Comparison of ENCODE assay signal across 9 cellular contexts in the genomic region with DNA sequence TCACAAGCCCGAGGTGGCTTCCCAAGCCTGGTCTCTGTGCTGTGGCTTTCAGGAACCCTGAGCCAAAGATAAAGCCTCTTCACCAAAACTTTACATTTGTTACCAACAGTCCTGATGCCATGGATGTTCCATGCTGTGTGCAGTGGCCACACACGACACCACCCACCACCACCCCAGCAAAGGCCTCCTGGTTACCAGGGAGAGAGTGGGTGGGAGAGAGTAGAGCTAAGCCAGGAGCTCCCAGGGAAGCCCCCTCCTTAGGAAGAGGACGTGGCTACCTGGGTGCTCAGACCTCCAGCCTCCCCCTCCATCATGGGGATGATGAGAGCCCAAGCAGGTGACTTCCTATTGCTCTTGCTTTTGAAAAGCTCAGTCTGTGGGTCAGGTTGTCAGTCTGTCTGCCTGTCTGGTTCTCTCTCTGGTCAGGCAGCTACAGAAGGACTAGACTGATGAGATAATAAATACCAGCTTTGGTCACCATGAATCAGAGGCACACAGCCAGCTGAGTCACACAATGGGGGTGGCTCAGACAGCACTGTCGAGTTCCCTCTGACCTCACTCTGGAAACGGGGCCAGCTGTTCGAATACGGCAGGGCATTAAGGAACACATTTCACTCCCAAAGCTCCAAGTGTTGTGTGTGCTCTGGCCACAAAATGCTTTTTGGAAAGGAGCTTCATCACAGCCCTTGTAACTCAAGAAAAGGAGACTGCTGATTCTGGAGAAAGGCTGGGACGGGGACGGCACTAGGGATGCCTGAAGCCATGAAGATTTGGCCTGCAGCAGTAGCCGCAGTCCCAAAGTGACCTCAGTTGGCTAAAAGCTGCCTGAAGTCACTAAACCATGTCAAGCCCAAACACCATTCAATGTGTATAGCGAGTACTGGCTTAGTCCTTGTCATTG.
DNase-seq lines count a peak whose midpoint lies in the region; ATAC-seq, FAIRE-seq and TF ChIP-seq lines count a peak whose summit lies in the region.
"Had no signal": no experiment of that assay in that cellular context is flagged by ENCODE, and none has a peak within 500 bp of the region (broad histone marks: within the 10 kb centered on the region; RNA-seq: fewer than 3 reads in every experiment).

No MANE protein-coding gene starts in this region.

- H3K79me2 ChIP-seq in keratinocyte (ENCODE audit: control insufficient read depth, insufficient read depth, low read length): no peaks in the 10 kb centered on the region

- H3K27ac ChIP-seq in keratinocyte (ENCODE audit: control insufficient read depth, insufficient read depth, low read length): peak overlapping the region; percentile 83
- H3K27ac ChIP-seq in testis: no peak overlapping the region

- H3K4me1 ChIP-seq in keratinocyte (ENCODE audit: control insufficient read depth, extremely low read depth, insufficient read depth, low read length): peaks cover 44% of the 10 kb centered on the region
- H3K4me1 ChIP-seq in testis: no peaks in the 10 kb centered on the region

- no peaks in the 10 kb centered on the region for H3K9me1 ChIP-seq in keratinocyte (ENCODE audit: control insufficient read depth, extremely low read depth, insufficient read depth, low read length)

- H3K4me3 ChIP-seq in keratinocyte (ENCODE audit: control insufficient read depth in 2 of 3, extremely low read depth in 1 of 3, insufficient read depth in 2 of 3, low read depth in 1 of 3, low read length in 3 of 3): peak overlapping the region in 1 of 3 experiments; percentile 9
- H3K4me3 ChIP-seq in testis: no peak overlapping the region

- H3K36me3 Mint-ChIP-seq in MCF 10A (ENCODE audit: insufficient read depth, unreplicated experiment) (peaks cover 15% of the 10 kb centered on the region), WTC11 (no peaks in the 10 kb centered on the region; the same call in 1 of the 2 replicates)

- H3K9me3 ChIP-seq in keratinocyte (ENCODE audit: control insufficient read depth, low read depth, low read length) (no peaks in the 10 kb centered on the region), testis (no peaks in the 10 kb centered on the region)

- H3K27me3 ChIP-seq in keratinocyte (ENCODE audit: control insufficient read depth, extremely low read depth, insufficient read depth, low read length) (no peaks in the 10 kb centered on the region), testis (no peaks in the 10 kb centered on the region)

- TF ChIP-seq CTCF in MCF 10A (IDR thresholded peaks at IDR 0.05; ENCODE audit: unreplicated experiment): no peak
- no peak for TF ChIP-seq CTCF in keratinocyte (optimal IDR thresholded peaks at IDR 0.05 in 1 of 3, IDR thresholded peaks at IDR 0.05 in 1 of 3, conservative IDR thresholded peaks at IDR 0.05 in 1 of 3; ENCODE audit: extremely low read depth in 1 of 3, insufficient read depth in 2 of 3, low read length in 3 of 3)
- TF ChIP-seq CTCF in testis (IDR thresholded peaks at IDR 0.05): no peak
- TF ChIP-seq CTCF in WTC11 (IDR thresholded peaks at IDR 0.05): no peak

- dilution Hi-C loops in keratinocyte (cut with MboI; ENCODE audit: extremely low pct_ligation_motif_present, low sequenced_read_pairs): no loop called here

- POLR2A ChIA-PET in MCF 10A (lab: Yijun Ruan, JAX): no interaction called here
- POLR2A ChIA-PET in WTC11 (lab: Charles Lee): no interaction called here

- H3K27me3 Mint-ChIP-seq in MCF 10A (ENCODE audit: insufficient read depth, unreplicated experiment) (no peaks in the 10 kb centered on the region), WTC11 (ENCODE audit: low read depth) (no peaks in the 10 kb centered on the region; the same call in 1 of the 2 replicates)

- H3K9ac ChIP-seq in keratinocyte (ENCODE audit: control insufficient read depth, extremely low read depth, insufficient read depth, low read length): peak overlapping the region; percentile 50

- H3K4me1 Mint-ChIP-seq in MCF 10A (ENCODE audit: insufficient read depth, unreplicated experiment) (peaks cover 22% of the 10 kb centered on the region), WTC11 (peaks cover 11% of the 10 kb centered on the region)

- H3K27ac Mint-ChIP-seq in MCF 10A (ENCODE audit: low read depth, unreplicated experiment) (peak overlapping the region; percentile 75), WTC11 (no peak overlapping the region; the same call in 1 of the 2 replicates)

- H4K20me1 ChIP-seq in keratinocyte (ENCODE audit: control insufficient read depth, extremely low read depth, insufficient read depth, low read length): no peaks in the 10 kb centered on the region

- no TSS peak for BruUV-seq in MCF 10A (replicated peaks; lab: Mats Ljungman, UMichigan)

- H3K4me3 Mint-ChIP-seq in MCF 10A (ENCODE audit: unreplicated experiment) (no peak overlapping the region), WTC11 (no peak overlapping the region)

- WGBS in testis, 2 donors: 51 to 58% methylated on average over 8 to 11 of the region's 11 CpGs

- TF ChIP-seq POLR2A in testis (IDR thresholded peaks at IDR 0.05) (no peak), GM18505 (IDR thresholded peaks at IDR 0.05; ENCODE audit: borderline replicate concordance, extremely low read depth, insufficient read depth, insufficient read length) (no peak)

- H3K9me3 Mint-ChIP-seq in MCF 10A (ENCODE audit: unreplicated experiment) (no peaks in the 10 kb centered on the region), WTC11 (peaks cover 6% of the 10 kb centered on the region)
- H3K9me3 Mint-ChIP-seq: neural crest cell had no signal

- H3K36me3 ChIP-seq in keratinocyte (ENCODE audit: control insufficient read depth in 2 of 2, extremely low read depth in 1 of 2, insufficient read depth in 2 of 2, low read length in 2 of 2) (no peaks in the 10 kb centered on the region), testis (ENCODE audit: low read depth, missing control alignments) (no peaks in the 10 kb centered on the region)

- intact Hi-C loops in MCF 10A (cut with micrococcal nuclease): no loop called here
- intact Hi-C loops in testis (cut with DNase I; ENCODE audit: low total_unique reads): no loop called here

- peak; percentile 97 for DNase-seq in HT1080 (ENCODE audit: low read depth)
- peak; percentile 95 for DNase-seq in MCF 10A (ENCODE audit: unreplicated experiment)
- peak; percentile 96 for DNase-seq in keratinocyte (ENCODE audit: low read depth, low spot score)
- DNase-seq in testis: peak; percentile 58
- DNase-seq in NCI-H446 treated with DMSO at 0.1 percent for 48 hours (lab: John Stamatoyannopoulos, UW): no peak
- DNase-seq in WTC11 (ENCODE audit: low spot score): no peak

- peak; percentile 98 for FAIRE-seq in keratinocyte (lab: Jason Lieb, UNC)

- H3K4me2 ChIP-seq in keratinocyte (ENCODE audit: control insufficient read depth, extremely low read depth, insufficient read depth, low read depth, low read length): peak overlapping the region; percentile 50

- ATAC-seq in GM18505 (IDR thresholded peaks at IDR 0.05; ENCODE audit: unreplicated experiment) (no peak), WTC11 (no peak), HG03571 (IDR thresholded peaks at IDR 0.05; ENCODE audit: unreplicated experiment) (no peak)

- peak overlapping the region; percentile 72 for H2AFZ ChIP-seq in keratinocyte (ENCODE audit: control insufficient read depth, low read length)

- CTCF ChIA-PET in MCF 10A (lab: Yijun Ruan, JAX) (interaction anchor here (0.5 to 1.1 kb wide), 2 partner anchors 82 to 1024 kb away, joined by 3 read pairs; no protein-coding TSS in a partner anchor), WTC11 (lab: Charles Lee) (no interaction called here)

TF ChIP-seq in WTC11, 78 proteins besides CTCF, POLR2A, EP300 and RAD21:
- TF ChIP-seq NFE2L1 (CRISPR knock-in tag; IDR thresholded peaks at IDR 0.05) (no peak), SMAD3 (CRISPR knock-in tag; IDR thresholded peaks at IDR 0.05; ENCODE audit: borderline replicate concordance) (no peak), ZNF423 (CRISPR knock-in tag; IDR thresholded peaks at IDR 0.05) (no peak), SMAD4 (CRISPR knock-in tag; IDR thresholded peaks at IDR 0.05) (no peak), SOX15 (CRISPR knock-in tag; IDR thresholded peaks at IDR 0.05) (no peak)
- TF ChIP-seq, protein P1, sequence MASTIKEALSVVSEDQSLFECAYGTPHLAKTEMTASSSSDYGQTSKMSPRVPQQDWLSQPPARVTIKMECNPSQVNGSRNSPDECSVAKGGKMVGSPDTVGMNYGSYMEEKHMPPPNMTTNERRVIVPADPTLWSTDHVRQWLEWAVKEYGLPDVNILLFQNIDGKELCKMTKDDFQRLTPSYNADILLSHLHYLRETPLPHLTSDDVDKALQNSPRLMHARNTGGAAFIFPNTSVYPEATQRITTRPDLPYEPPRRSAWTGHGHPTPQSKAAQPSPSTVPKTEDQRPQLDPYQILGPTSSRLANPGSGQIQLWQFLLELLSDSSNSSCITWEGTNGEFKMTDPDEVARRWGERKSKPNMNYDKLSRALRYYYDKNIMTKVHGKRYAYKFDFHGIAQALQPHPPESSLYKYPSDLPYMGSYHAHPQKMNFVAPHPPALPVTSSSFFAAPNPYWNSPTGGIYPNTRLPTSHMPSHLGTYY (CRISPR knock-in tag; IDR thresholded peaks at IDR 0.05): no peak
- TF ChIP-seq, protein P2, sequence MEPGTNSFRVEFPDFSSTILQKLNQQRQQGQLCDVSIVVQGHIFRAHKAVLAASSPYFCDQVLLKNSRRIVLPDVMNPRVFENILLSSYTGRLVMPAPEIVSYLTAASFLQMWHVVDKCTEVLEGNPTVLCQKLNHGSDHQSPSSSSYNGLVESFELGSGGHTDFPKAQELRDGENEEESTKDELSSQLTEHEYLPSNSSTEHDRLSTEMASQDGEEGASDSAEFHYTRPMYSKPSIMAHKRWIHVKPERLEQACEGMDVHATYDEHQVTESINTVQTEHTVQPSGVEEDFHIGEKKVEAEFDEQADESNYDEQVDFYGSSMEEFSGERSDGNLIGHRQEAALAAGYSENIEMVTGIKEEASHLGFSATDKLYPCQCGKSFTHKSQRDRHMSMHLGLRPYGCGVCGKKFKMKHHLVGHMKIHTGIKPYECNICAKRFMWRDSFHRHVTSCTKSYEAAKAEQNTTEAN (CRISPR knock-in tag; IDR thresholded peaks at IDR 0.05): no peak
- TF ChIP-seq, protein P3, sequence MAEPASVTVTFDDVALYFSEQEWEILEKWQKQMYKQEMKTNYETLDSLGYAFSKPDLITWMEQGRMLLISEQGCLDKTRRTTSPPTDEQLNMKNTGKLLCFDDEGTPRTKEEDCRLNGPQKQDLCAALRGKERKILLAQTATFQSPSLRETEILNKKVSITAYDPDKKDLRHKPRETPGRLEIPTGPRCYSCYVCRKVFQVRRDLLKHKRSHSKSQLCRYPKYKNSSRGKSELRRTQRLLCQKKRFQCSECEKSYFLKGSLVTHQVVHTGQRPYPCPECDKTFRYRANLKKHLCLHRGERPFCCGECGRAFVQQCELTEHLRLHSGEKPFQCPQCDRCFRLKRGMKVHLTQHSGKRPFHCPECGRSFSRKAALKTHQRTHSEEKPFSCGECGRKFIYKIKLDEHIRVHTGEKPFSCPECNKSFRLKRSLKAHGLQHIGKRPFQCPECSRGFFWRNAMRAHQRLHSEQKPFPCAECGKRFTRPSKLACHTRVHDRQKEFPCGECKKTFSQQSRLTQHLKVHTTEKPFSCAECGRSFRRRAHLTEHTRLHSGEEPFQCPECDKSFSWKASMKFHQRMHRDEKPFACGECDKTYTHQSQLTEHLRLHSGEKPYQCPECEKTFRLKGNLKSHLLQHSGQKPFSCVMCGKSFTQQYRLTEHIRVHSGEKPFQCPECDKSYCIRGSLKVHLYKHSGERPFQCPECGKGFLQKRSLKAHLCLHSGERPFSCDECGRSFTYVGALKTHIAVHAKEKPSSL (CRISPR knock-in tag; conservative IDR thresholded peaks at IDR 0.05): no peak
TF ChIP-seq in WTC11: peak in this region for 0.

Comparison
In these comparisons a context has a peak if more than half of its experiments do, and no peak if none do; other contexts are left out.
1. DNase-seq: peak in HT1080 (single experiment), MCF 10A (single experiment), keratinocyte (single experiment) and testis (single experiment); none in NCI-H446 treated with DMSO at 0.1 percent for 48 hours (single experiment) and WTC11 (single experiment).